In the genomic region with DNA sequence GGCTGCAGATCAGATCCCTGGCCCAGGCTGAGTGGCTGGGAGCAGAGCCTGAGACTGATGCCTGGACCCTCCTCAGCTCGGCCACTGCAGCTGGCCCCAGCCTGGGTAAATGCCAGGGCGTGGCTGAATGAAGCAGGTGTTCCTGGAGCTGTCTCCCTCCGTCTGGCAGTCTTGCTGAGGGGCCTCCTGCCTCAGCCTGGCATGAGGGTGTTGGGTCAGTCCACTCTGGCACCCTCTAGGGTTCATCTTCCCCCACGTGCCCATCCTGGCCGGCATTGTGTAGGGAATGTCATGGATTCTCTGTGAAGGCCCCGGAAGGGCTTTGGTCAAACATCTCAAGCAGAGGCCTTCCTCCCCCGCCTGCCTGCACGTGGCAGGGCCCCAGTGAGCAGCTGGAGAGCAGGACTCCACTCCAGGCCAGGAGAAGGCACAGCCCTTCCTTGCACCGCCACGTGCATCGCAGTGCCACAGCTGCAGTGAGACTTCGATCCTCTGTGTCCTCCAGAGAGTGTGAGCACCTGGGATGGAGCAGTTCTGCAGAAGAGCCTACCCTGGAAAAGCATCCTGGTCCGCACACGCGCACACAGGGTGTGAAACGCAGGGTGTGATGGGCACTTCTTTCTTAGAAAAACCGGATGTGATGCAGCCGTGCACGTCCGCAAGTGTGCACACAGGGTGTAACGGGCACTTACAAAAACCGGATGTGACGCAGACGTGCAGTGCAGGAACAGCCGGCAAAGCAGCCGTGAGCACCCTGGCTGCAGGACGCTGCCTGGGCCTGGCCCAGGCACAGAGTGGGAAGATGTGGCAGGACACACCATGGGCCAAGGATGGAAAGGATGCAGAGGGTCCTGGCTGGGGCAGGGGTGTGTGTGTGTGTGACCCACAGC, we compare ENCODE assay signal across 22 cellular contexts. TPM values are rescaled to one million over a fixed set of nuclear protein-coding genes. Genes with fewer than 3 reads are reported as not detected.
DNase-seq lines count a peak whose midpoint lies in the region; ATAC-seq, FAIRE-seq and TF ChIP-seq lines count a peak whose summit lies in the region.
"Had no signal": no experiment of that assay in that cellular context is flagged by ENCODE, and none has a peak within 500 bp of the region (broad histone marks: within the 10 kb centered on the region; RNA-seq: fewer than 3 reads in every experiment).

No MANE protein-coding gene starts in this region.

- H3K9ac ChIP-seq in kidney (ENCODE audit: low read length in 2 of 2), result no peak overlapping the region

- H3K9me3 ChIP-seq in kidney (ENCODE audit: control insufficient read depth in 1 of 2, low read length in 2 of 2), result no peaks in the 10 kb centered on the region
- H3K9me3 ChIP-seq in upper lobe of right lung, result no peaks in the 10 kb centered on the region
- no peaks in the 10 kb centered on the region for H3K9me3 ChIP-seq in body of pancreas

- intact Hi-C loops in kidney (cut with DNase I), result no loop called here
- intact Hi-C loops in upper lobe of right lung (cut with DNase I), result no loop called here
- intact Hi-C loops in body of pancreas (cut with DNase I), result no loop called here

- no peak for ATAC-seq in upper lobe of right lung
- no peak for ATAC-seq in body of pancreas
- ATAC-seq in GM19467 (IDR thresholded peaks at IDR 0.05; ENCODE audit: unreplicated experiment), result no peak
- ATAC-seq: gastrocnemius medialis, psoas muscle had no signal

- DNase-seq in activated CD8-positive, alpha-beta memory T cell treated with anti-CD3 and anti-CD28 coated beads for 24 hours, result peak; percentile 33
- DNase-seq in activated CD8-positive, alpha-beta memory T cell treated with anti-CD3 and anti-CD28 coated beads, Interleukin-2, amount 50 U/mL, for 4 hours, result no peak
- DNase-seq in NCI-H748 treated with DMSO at 0.1 percent for 48 hours (lab: John Stamatoyannopoulos, UW) (peak; percentile 3), kidney (peak; percentile 43), upper lobe of right lung (peak; percentile 41), body of pancreas (no peak), SW 1271 (lab: John Stamatoyannopoulos, UW) (no peak)
- DNase-seq: amniotic stem cell; DMS79 treated with DMSO at 0.1 percent for 48 hours; gastrocnemius medialis; NCI-H2081; NCI-H510A treated with DMSO at 0.1 percent for 48 hours; psoas muscle; small intestine; stimulated activated CD4-positive, alpha-beta T cell treated with anti-CD3 and anti-CD28 coated beads, Interleukin-4, amount 100 ng/mL, for 4 hours; substantia nigra; T-helper 9 cell had no signal

- H3K4me3 ChIP-seq in kidney (ENCODE audit: low read length in 2 of 2) (no peak overlapping the region), upper lobe of right lung (no peak overlapping the region), body of pancreas (no peak overlapping the region)
- H3K4me3 ChIP-seq: gastrocnemius medialis, psoas muscle had no signal

- H3K27ac ChIP-seq in kidney (ENCODE audit: low read depth in 2 of 2, low read length in 2 of 2), result no peak overlapping the region
- no peak overlapping the region for H3K27ac ChIP-seq in upper lobe of right lung
- H3K27ac ChIP-seq in body of pancreas, result no peak overlapping the region
- H3K27ac ChIP-seq: gastrocnemius medialis, psoas muscle had no signal

- H3K27me3 ChIP-seq in upper lobe of right lung, result no peaks in the 10 kb centered on the region
- no peaks in the 10 kb centered on the region for H3K27me3 ChIP-seq in body of pancreas

- TF ChIP-seq POLR2A in body of pancreas (IDR thresholded peaks at IDR 0.05), result no peak

- no peak for FAIRE-seq in kidney (lab: Jason Lieb, UNC)
- FAIRE-seq: small intestine had no signal

- 62 to 67% methylated on average over 12 to 27 of the region's 27 CpGs for WGBS in body of pancreas, 2 donors

- H3K36me3 ChIP-seq in kidney (ENCODE audit: control insufficient read depth in 1 of 2, insufficient read depth in 2 of 2, low read length in 2 of 2), result no peaks in the 10 kb centered on the region
- no peaks in the 10 kb centered on the region for H3K36me3 ChIP-seq in upper lobe of right lung
- H3K36me3 ChIP-seq in body of pancreas (replicated peaks in 1 of 2; ENCODE audit: insufficient read depth in 1 of 2, low read depth in 2 of 2), result no peaks in the 10 kb centered on the region
- H3K36me3 ChIP-seq: gastrocnemius medialis had no signal

- H3K4me1 ChIP-seq in kidney (ENCODE audit: control insufficient read depth in 1 of 2, insufficient read depth in 1 of 2, low read depth in 1 of 2, low read length in 2 of 2), result no peaks in the 10 kb centered on the region
- H3K4me1 ChIP-seq in upper lobe of right lung, result no peaks in the 10 kb centered on the region
- H3K4me1 ChIP-seq in body of pancreas, result no peaks in the 10 kb centered on the region
- H3K4me1 ChIP-seq: gastrocnemius medialis, psoas muscle had no signal

- TF ChIP-seq CTCF in kidney (IDR thresholded peaks at IDR 0.05; ENCODE audit: borderline replicate concordance, extremely low read depth, insufficient read depth) (no peak), upper lobe of right lung (IDR thresholded peaks at IDR 0.05) (no peak), body of pancreas (IDR thresholded peaks at IDR 0.05) (no peak)

RNA-seq across cellular contexts. Expression of gene KRTAP10-4, which starts 4.6 kb away (rescaled TPM):
- total RNA-seq in kidney (not detected), upper lobe of right lung (not detected), body of pancreas (not detected)
- not detected for polyA plus RNA-seq in kidney (ENCODE audit: insufficient read depth, low read depth, low replicate concordance)
- total RNA-seq: cardiac septum, epithelial cell of proximal tubule, gastrocnemius medialis, psoas muscle had no signal
- polyA plus RNA-seq: AG04450, neural cell, psoas muscle, small intestine had no signal

RNA-seq across cellular contexts. Expression of gene KRTAP10-3, which starts 10.3 kb away (rescaled TPM):
- total RNA-seq in kidney (not detected), upper lobe of right lung (not detected), body of pancreas (not detected)
- not detected for polyA plus RNA-seq in kidney (ENCODE audit: insufficient read depth, low read depth, low replicate concordance)
- total RNA-seq: cardiac septum, epithelial cell of proximal tubule, gastrocnemius medialis, psoas muscle had no signal
- polyA plus RNA-seq: AG04450, neural cell, psoas muscle, small intestine had no signal

RNA-seq across cellular contexts. Expression of gene KRTAP10-5, which starts 11.5 kb away (rescaled TPM):
- not detected for total RNA-seq in kidney
- polyA plus RNA-seq in kidney (ENCODE audit: insufficient read depth, low read depth, low replicate concordance), result not detected
- total RNA-seq in upper lobe of right lung, result not detected
- total RNA-seq in body of pancreas, result not detected
- total RNA-seq: cardiac septum, epithelial cell of proximal tubule, gastrocnemius medialis, psoas muscle had no signal
- polyA plus RNA-seq: AG04450, neural cell, psoas muscle, small intestine had no signal

RNA-seq across cellular contexts. Expression of gene KRTAP10-2, which starts 17.6 kb away (rescaled TPM):
- not detected for total RNA-seq in kidney
- polyA plus RNA-seq in kidney (ENCODE audit: insufficient read depth, low read depth, low replicate concordance), result not detected
- not detected for total RNA-seq in upper lobe of right lung
- not detected for total RNA-seq in body of pancreas
- total RNA-seq: cardiac septum, epithelial cell of proximal tubule, gastrocnemius medialis, psoas muscle had no signal
- polyA plus RNA-seq: AG04450, neural cell, psoas muscle, small intestine had no signal

RNA-seq across cellular contexts. Expression of gene KRTAP10-6, which starts 23.4 kb away (rescaled TPM):
- total RNA-seq in kidney (not detected), upper lobe of right lung (not detected), body of pancreas (not detected)
- not detected for polyA plus RNA-seq in kidney (ENCODE audit: insufficient read depth, low read depth, low replicate concordance)
- total RNA-seq: cardiac septum, epithelial cell of proximal tubule, gastrocnemius medialis, psoas muscle had no signal
- polyA plus RNA-seq: AG04450, neural cell, psoas muscle, small intestine had no signal

Comparison
In these comparisons a context has a peak if more than half of its experiments do, and no peak if none do; other contexts are left out.
1. DNase-seq: peak in activated CD8-positive, alpha-beta memory T cell treated with anti-CD3 and anti-CD28 coated beads for 24 hours (single experiment), NCI-H748 treated with DMSO at 0.1 percent for 48 hours (single experiment), kidney (single experiment) and upper lobe of right lung (single experiment); none in activated CD8-positive, alpha-beta memory T cell treated with anti-CD3 and anti-CD28 coated beads, Interleukin-2, amount 50 U/mL, for 4 hours (single experiment), body of pancreas (0 of 4) and SW 1271 (0 of 2).